Comparison of ENCODE assay signal across 22 cellular contexts in the genomic region with DNA sequence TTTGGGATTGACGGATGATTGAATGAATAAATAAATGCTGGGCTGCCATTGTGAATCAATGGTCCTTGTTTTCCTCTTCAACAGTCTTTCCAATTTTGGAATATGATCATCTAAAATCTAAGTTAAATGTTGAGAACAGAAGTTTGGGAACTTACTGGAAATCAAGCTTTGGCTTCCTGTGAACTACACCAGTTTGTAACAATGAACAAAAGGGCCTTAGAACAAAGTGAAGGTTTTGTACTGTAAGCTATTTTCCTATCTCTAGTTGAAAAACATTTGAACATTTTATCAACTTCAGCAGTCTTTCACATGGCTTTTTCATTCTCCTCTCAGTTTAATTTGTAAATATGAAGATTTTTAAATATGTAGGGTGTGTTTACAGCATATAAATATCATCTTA.
"Had no signal": no experiment of that assay in that cellular context is flagged by ENCODE, and none has a peak within 500 bp of the region (broad histone marks: within the 10 kb centered on the region; RNA-seq: fewer than 3 reads in every experiment).

No MANE protein-coding gene starts in this region.

- H3K4me3 Mint-ChIP-seq: activated naive CD8-positive, alpha-beta T cell treated with anti-CD3 and anti-CD28 coated beads, Interleukin-2, amount 10 ng/mL, durations not matched to agents 7 days and 5 days; activated T-cell treated with anti-CD3 and anti-CD28 coated beads, Interleukin-2, amount 50 U/mL, for 24 hours; dendritic cell treated with granulocyte-macrophage colony-stimulating factor and Interleukin-4, amounts not matched to agents 40 ng/mL and 50 ng/mL, for 4 days had no signal

- DNase-seq: activated CD4-positive, alpha-beta T cell treated with anti-CD3 and anti-CD28 coated beads, Interleukin-2, amount 50 U/mL, for 4 hours; activated CD8-positive, alpha-beta memory T cell treated with anti-CD3 and anti-CD28 coated beads for 24 hours; activated CD8-positive, alpha-beta memory T cell treated with anti-CD3 and anti-CD28 coated beads, Interleukin-2, amount 50 U/mL, for 4 hours; activated naive CD4-positive, alpha-beta T cell treated with Interleukin-2 at 50 U/mL for 16 hours; activated naive CD8-positive, alpha-beta T cell treated with anti-CD3 and anti-CD28 coated beads, Interleukin-2, amount 10 ng/mL, durations not matched to agents 7 days and 5 days; activated T-cell treated with anti-CD3 and anti-CD28 coated beads, Interleukin-2, amount 50 U/mL, for 24 hours; amygdala; effector CD8-positive, alpha-beta T cell; foreskin keratinocyte; left ventricle myocardium inferior; midbrain; occipital lobe; right lobe of liver; small intestine; stimulated activated naive CD4-positive, alpha-beta T cell; T-helper 9 cell; trophoblast cell; uterus had no signal

- ATAC-seq: foreskin keratinocyte, right lobe of liver had no signal

- H3K27ac Mint-ChIP-seq: activated naive CD8-positive, alpha-beta T cell treated with anti-CD3 and anti-CD28 coated beads, Interleukin-2, amount 10 ng/mL, durations not matched to agents 7 days and 5 days; activated T-helper 2 cell treated with anti-CD3 and anti-CD28 coated beads, Interferon-gamma antibody, Interleukin-2, Interleukin-4, amounts not matched to agents 10 μg/mL and 5 μg/mL and 100 μg/mL, durations not matched to agents 14 hours and 24 hours and 36 hours; dendritic cell treated with granulocyte-macrophage colony-stimulating factor and Interleukin-4, amounts not matched to agents 40 ng/mL and 50 ng/mL, for 4 days had no signal

- H3K4me3 ChIP-seq: cardiac muscle cell, left ventricle myocardium inferior, right lobe of liver, suprapubic skin, uterus had no signal

- H3K9me3 Mint-ChIP-seq: activated naive CD8-positive, alpha-beta T cell treated with anti-CD3 and anti-CD28 coated beads, Interleukin-2, amount 10 ng/mL, durations not matched to agents 7 days and 5 days; activated T-cell treated with anti-CD3 and anti-CD28 coated beads, Interleukin-2, amount 50 U/mL, for 24 hours; activated T-helper 2 cell treated with anti-CD3 and anti-CD28 coated beads, Interferon-gamma antibody, Interleukin-2, Interleukin-4, amounts not matched to agents 10 μg/mL and 5 μg/mL and 100 μg/mL, durations not matched to agents 14 hours and 24 hours and 36 hours; dendritic cell treated with granulocyte-macrophage colony-stimulating factor and Interleukin-4, amounts not matched to agents 40 ng/mL and 50 ng/mL, for 4 days had no signal

- H3K27ac ChIP-seq: cardiac muscle cell, foreskin keratinocyte, left ventricle myocardium inferior, right lobe of liver, suprapubic skin, uterus had no signal

- H3K27me3 Mint-ChIP-seq: activated naive CD8-positive, alpha-beta T cell treated with anti-CD3 and anti-CD28 coated beads, Interleukin-2, amount 10 ng/mL, durations not matched to agents 7 days and 5 days; activated T-cell treated with anti-CD3 and anti-CD28 coated beads, Interleukin-2, amount 50 U/mL, for 24 hours had no signal

- H3K36me3 ChIP-seq: cardiac muscle cell, uterus had no signal

- H3K4me1 ChIP-seq: foreskin keratinocyte, left ventricle myocardium inferior, right lobe of liver, suprapubic skin, uterus had no signal

- H3K27me3 ChIP-seq: cardiac muscle cell, foreskin keratinocyte, right lobe of liver, suprapubic skin, uterus had no signal

- H3K9me3 ChIP-seq: left ventricle myocardium inferior, right lobe of liver, suprapubic skin, uterus had no signal

- H3K4me1 Mint-ChIP-seq: activated naive CD8-positive, alpha-beta T cell treated with anti-CD3 and anti-CD28 coated beads, Interleukin-2, amount 10 ng/mL, durations not matched to agents 7 days and 5 days had no signal
